7 cellular contexts compared by ENCODE assay signal in the genomic region with DNA sequence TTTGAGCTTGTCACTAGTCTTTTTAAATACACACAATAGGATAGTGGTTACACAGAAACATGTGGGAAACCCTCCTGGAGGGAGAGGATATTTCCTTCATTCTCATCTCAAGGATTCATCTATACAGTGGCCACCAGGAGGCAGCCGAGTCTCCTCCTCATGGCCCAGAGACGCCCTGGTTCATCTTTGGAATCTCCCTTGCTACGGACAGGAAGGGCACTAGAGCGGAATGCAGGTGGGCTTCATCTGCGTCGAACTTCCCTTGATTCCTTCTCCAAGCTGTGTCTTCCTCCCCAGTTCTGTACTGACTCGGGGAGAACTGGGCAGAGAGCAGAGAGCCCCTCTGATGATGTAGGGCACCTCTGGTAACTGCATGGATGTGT.
DNase-seq lines count a peak whose midpoint lies in the region; ATAC-seq, FAIRE-seq and TF ChIP-seq lines count a peak whose summit lies in the region.
"Not testable (repeated sequence)": the region's sequence is repeated elsewhere in the genome, so short reads cannot be mapped to it uniquely, and the experiment has no call there.

No MANE protein-coding gene starts in this region.

- not testable (repeated sequence) for H3K4me3 ChIP-seq in GM06990 (replicated peaks; ENCODE audit: low read depth, low read length); astrocyte (ENCODE audit: insufficient read depth, low read depth, low read length); psoas muscle

- H3K27ac Mint-ChIP-seq in astrocyte (ENCODE audit: unreplicated experiment), result peak overlapping the region; percentile 5

- not testable (repeated sequence) for H3K4me2 ChIP-seq in astrocyte (ENCODE audit: low read length)

- not testable (repeated sequence) for H3K9me3 ChIP-seq in astrocyte (ENCODE audit: insufficient read depth, low read depth, low read length); psoas muscle

- not testable (repeated sequence) for H3K27me3 ChIP-seq in GM06990 (replicated peaks; ENCODE audit: control insufficient read depth, insufficient read depth, low read length); astrocyte (ENCODE audit: insufficient read depth, low read length); psoas muscle (ENCODE audit: insufficient read depth in 3 of 3, low read length in 2 of 3)

- peaks cover 18% of the 10 kb centered on the region for H3K4me1 Mint-ChIP-seq in astrocyte (ENCODE audit: low read depth, unreplicated experiment)

- H4K20me1 ChIP-seq in astrocyte (ENCODE audit: insufficient read depth, low read length), result not testable (repeated sequence)

- H3K4me1 ChIP-seq in astrocyte (ENCODE audit: insufficient read depth, low read length), result peaks cover 14% of the 10 kb centered on the region
- not testable (repeated sequence) for H3K4me1 ChIP-seq in psoas muscle

- 65 to 71% (median 70%) methylated on average over 7 of the region's 7 CpGs for WGBS in psoas muscle, 3 donors

- not testable (repeated sequence) for H2AFZ ChIP-seq in astrocyte (ENCODE audit: low read depth, low read length)

- H3K36me3 Mint-ChIP-seq in astrocyte (ENCODE audit: low read depth, unreplicated experiment), result peaks cover 22% of the 10 kb centered on the region

- ATAC-seq in HG02642 (IDR thresholded peaks at IDR 0.05; ENCODE audit: poor library complexity, unreplicated experiment), result peak; percentile 50
- peak; percentile 46 for ATAC-seq in left colon
- peak in 3 of 4 donors; percentile 17 to 35 (median 23) for ATAC-seq in psoas muscle

- in situ Hi-C loops in SK-MEL-5 (cut with HindIII; ENCODE audit: low pct_unique_long_range_greater_than_20kb, low sequenced_read_pairs), result not testable (repeated sequence)

- TF ChIP-seq CTCF in GM06990 (IDR thresholded peaks at IDR 0.05; ENCODE audit: insufficient read depth, low read length, poor library complexity, severe bottlenecking), result peak; percentile 45
- TF ChIP-seq CTCF in astrocyte (IDR thresholded peaks at IDR 0.05; ENCODE audit: insufficient read depth, low read depth, low read length); psoas muscle (IDR thresholded peaks at IDR 0.05): not testable (repeated sequence)

- H3K4me3 Mint-ChIP-seq in astrocyte (ENCODE audit: unreplicated experiment), result not testable (repeated sequence)

- H3K9me3 Mint-ChIP-seq in astrocyte (ENCODE audit: unreplicated experiment), result not testable (repeated sequence)

- DNase-seq in GM06990 (ENCODE audit: extremely low read depth, insufficient read length); astrocyte (ENCODE audit: low read depth); epithelial cell of prostate (ENCODE audit: low read depth, low spot score); left colon; psoas muscle: not testable (repeated sequence)
- DNase-seq in SK-MEL-5 (ENCODE audit: low read depth, low spot score), result peak; percentile 33

- H3K9ac ChIP-seq in astrocyte (ENCODE audit: low read length), result not testable (repeated sequence)

- H3K36me3 ChIP-seq in GM06990 (ENCODE audit: control insufficient read depth, insufficient read depth, low read length), result not testable (repeated sequence)
- peaks cover 14% of the 10 kb centered on the region for H3K36me3 ChIP-seq in astrocyte (ENCODE audit: insufficient read depth, low read length)
- H3K36me3 ChIP-seq in psoas muscle (ENCODE audit: insufficient read depth in 1 of 2, low read depth in 1 of 2), result peaks cover 7 to 100% of the 10 kb centered on the region in 2 donors

- H3K27ac ChIP-seq in astrocyte (ENCODE audit: low read depth, low read length), result peak overlapping the region; percentile 21
- peak overlapping the region; percentile 10 for H3K27ac ChIP-seq in epithelial cell of prostate
- peak overlapping the region; percentile 5 for H3K27ac ChIP-seq in psoas muscle

- H3K27me3 Mint-ChIP-seq in astrocyte (ENCODE audit: low read depth, unreplicated experiment), result not testable (repeated sequence)

- H3K79me2 ChIP-seq in astrocyte (ENCODE audit: insufficient read depth, low read length), result not testable (repeated sequence)

- intact Hi-C loops in left colon (cut with DNase I, micrococcal nuclease); psoas muscle (cut with DNase I): not testable (repeated sequence)

- not testable (repeated sequence) for FAIRE-seq in astrocyte (lab: Jason Lieb, UNC)
